Comparison of ENCODE assay signal across 8 cellular contexts in genomic region chr1:156368889-156369684, GRCh38. TPM values are rescaled to one million over a fixed set of nuclear protein-coding genes. Genes with fewer than 3 reads are reported as not detected.
DNase-seq lines count a peak whose midpoint lies in the region; ATAC-seq and TF ChIP-seq lines count a peak whose summit lies in the region.

Gene RHBG, plus strand, starts transcription at chr1:156369211. Its CDS starts 39 bp downstream, at chr1:156369250.

- H3K36me3 Mint-ChIP-seq in IgD-negative memory B cell: no peaks in the 10 kb centered on the region

- H3K9me3 Mint-ChIP-seq in IgD-negative memory B cell: no peaks in the 10 kb centered on the region

- peak in 7 of 8 donors; percentile 38 to 69 (median 54) for ATAC-seq in heart right ventricle
- no peak for ATAC-seq in GM21390 (IDR thresholded peaks at IDR 0.05; ENCODE audit: unreplicated experiment)

- peak; percentile 12 for DNase-seq in activated naive CD4-positive, alpha-beta T cell treated with Interleukin-2 at 50 U/mL for 16 hours
- DNase-seq in heart right ventricle: peak in 1 of 2 donors; percentile 45
- no peak for DNase-seq in Ammon's horn (ENCODE audit: low spot score)
- no peak for DNase-seq in T-helper 9 cell

- peaks cover 0 to 18% (median 8%) of the 10 kb centered on the region in 9 donors for H3K4me1 ChIP-seq in heart right ventricle
- H3K4me1 ChIP-seq in rectal smooth muscle tissue (ENCODE audit: control insufficient read depth, insufficient read depth, low read length): no peaks in the 10 kb centered on the region

- WGBS in heart right ventricle, 2 donors: 8 to 11% methylated on average over 48 of the region's 48 CpGs

- H3K27me3 Mint-ChIP-seq in IgD-negative memory B cell: peaks cover 38% of the 10 kb centered on the region

- H3K27ac ChIP-seq in C4-2B (peak within 1 kb of the TSS; percentile 23), heart right ventricle (no peak within 1 kb of the TSS), rectal smooth muscle tissue (ENCODE audit: low read depth, low read length) (no peak within 1 kb of the TSS)

- peak within 1 kb of the TSS in 3 of 4 donors; percentile 55 to 81 (median 65) for H3K4me3 Mint-ChIP-seq in IgD-negative memory B cell

- H3K27me3 ChIP-seq in heart right ventricle: peaks cover 0 to 49% (median 32%) of the 10 kb centered on the region in 7 donors
- H3K27me3 ChIP-seq in rectal smooth muscle tissue (ENCODE audit: control insufficient read depth, insufficient read depth, low read length): peaks cover 19% of the 10 kb centered on the region

- TF ChIP-seq CTCF in C4-2B (conservative IDR thresholded peaks at IDR 0.05) (no peak), heart right ventricle (IDR thresholded peaks at IDR 0.05) (no peak)

- no peak within 1 kb of the TSS for H3K9ac ChIP-seq in rectal smooth muscle tissue (ENCODE audit: low read length)

- peak within 1 kb of the TSS in 9 of 10 donors; percentile 17 to 49 (median 43) for H3K4me3 ChIP-seq in heart right ventricle
- H3K4me3 ChIP-seq in rectal smooth muscle tissue (ENCODE audit: low read length): peak within 1 kb of the TSS; percentile 67

- H3K36me3 ChIP-seq in heart right ventricle (no peaks in the 10 kb centered on the region), rectal smooth muscle tissue (ENCODE audit: control insufficient read depth, insufficient read depth, low read length) (no peaks in the 10 kb centered on the region)

- H3K4me1 Mint-ChIP-seq in IgD-negative memory B cell: peaks cover 0 to 4% (median 2%) of the 10 kb centered on the region in 3 donors

- H3K9me3 ChIP-seq in heart right ventricle: no peaks in the 10 kb centered on the region

- peak within 1 kb of the TSS in 1 of 3 donors; percentile 63 for H3K27ac Mint-ChIP-seq in IgD-negative memory B cell

- intact Hi-C loops in heart right ventricle (cut with DNase I): no loop called here

RNA-seq across cellular contexts. Expression of gene RHBG, which starts in this region (rescaled TPM):
- polyA plus RNA-seq in IgD-negative memory B cell (not detected), heart right ventricle (not detected)
- total RNA-seq in heart right ventricle: not detected

Comparison
In these comparisons a context has a peak if more than half of its experiments do, and no peak if none do; other contexts are left out.
1. Peak in ATAC-seq and H3K4me3 ChIP-seq in heart right ventricle; RNA of the gene not detected or under 1 TPM.